21 cellular contexts compared by ENCODE assay signal in genomic region chr22:27307545-27308279, GRCh38.
A peak's percentile ranks its signal among the peaks of the same experiment; 100 is the strongest.
DNase-seq lines count a peak whose midpoint lies in the region; ATAC-seq and TF ChIP-seq lines count a peak whose summit lies in the region.
"Had no signal": no experiment of that assay in that cellular context is flagged by ENCODE, and none has a peak within 500 bp of the region (broad histone marks: within the 10 kb centered on the region; RNA-seq: fewer than 3 reads in every experiment).

No MANE protein-coding gene starts in this region.

- H3K79me2 ChIP-seq in DND-41 (ENCODE audit: insufficient read depth, low read length) = no peaks in the 10 kb centered on the region

- no peaks in the 10 kb centered on the region for H3K9me3 Mint-ChIP-seq in activated CD8-positive, alpha-beta T cell treated with anti-CD3 and anti-CD28 coated beads, Interleukin-2, amount 10 ng/mL, durations not matched to agents 7 days and 5 days (ENCODE audit: insufficient read depth)
- peaks cover 2% of the 10 kb centered on the region for H3K9me3 Mint-ChIP-seq in activated CD8-positive, alpha-beta T cell treated with anti-CD3 and anti-CD28 coated beads for 36 hours
- H3K9me3 Mint-ChIP-seq in brain (peaks cover 0 to 13% (median 7%) of the 10 kb centered on the region in 5 experiments), osteocyte (ENCODE audit: unreplicated experiment) (no peaks in the 10 kb centered on the region)

- peaks cover 1% of the 10 kb centered on the region for H3K27me3 Mint-ChIP-seq in activated CD8-positive, alpha-beta T cell treated with anti-CD3 and anti-CD28 coated beads, Interleukin-2, amount 10 ng/mL, durations not matched to agents 7 days and 5 days (ENCODE audit: low read depth)
- H3K27me3 Mint-ChIP-seq in activated CD8-positive, alpha-beta T cell treated with anti-CD3 and anti-CD28 coated beads for 36 hours = peaks cover 6% of the 10 kb centered on the region
- H3K27me3 Mint-ChIP-seq in brain = peaks cover 11% of the 10 kb centered on the region
- no peaks in the 10 kb centered on the region for H3K27me3 Mint-ChIP-seq in osteocyte (ENCODE audit: unreplicated experiment)

- no peak for ATAC-seq in activated CD8-positive, alpha-beta T cell treated with anti-CD3 and anti-CD28 coated beads, Interleukin-2, amount 10 ng/mL, durations not matched to agents 7 days and 5 days
- ATAC-seq in activated CD8-positive, alpha-beta T cell treated with anti-CD3 and anti-CD28 coated beads for 36 hours = no peak
- ATAC-seq in DND-41 (ENCODE audit: insufficient read depth, low read depth) = peak; percentile 56; the same call in 1 of the 3 replicates
- no peak for ATAC-seq in GM21526 (IDR thresholded peaks at IDR 0.05; ENCODE audit: low FRiP score, unreplicated experiment)
- ATAC-seq: HCT116 had no signal

- peak overlapping the region; percentile 66 for H2AFZ ChIP-seq in DND-41 (ENCODE audit: low read depth, low read length)

- H3K9ac ChIP-seq in DND-41 (ENCODE audit: low read depth, low read length) = no peak overlapping the region

- no peak overlapping the region for H3K4me3 Mint-ChIP-seq in activated CD8-positive, alpha-beta T cell treated with anti-CD3 and anti-CD28 coated beads, Interleukin-2, amount 10 ng/mL, durations not matched to agents 7 days and 5 days
- no peak overlapping the region for H3K4me3 Mint-ChIP-seq in activated CD8-positive, alpha-beta T cell treated with anti-CD3 and anti-CD28 coated beads for 36 hours
- H3K4me3 Mint-ChIP-seq in brain (no peak overlapping the region), osteocyte (ENCODE audit: unreplicated experiment) (no peak overlapping the region)
- H3K4me3 Mint-ChIP-seq: B cell; CD4-positive, alpha-beta memory T cell had no signal

- H3K36me3 ChIP-seq in DND-41 (ENCODE audit: insufficient read depth, low read length) = no peaks in the 10 kb centered on the region
- H3K36me3 ChIP-seq: SJSA1 had no signal

- peaks cover 8% of the 10 kb centered on the region for H3K4me1 Mint-ChIP-seq in activated CD8-positive, alpha-beta T cell treated with anti-CD3 and anti-CD28 coated beads, Interleukin-2, amount 10 ng/mL, durations not matched to agents 7 days and 5 days (ENCODE audit: low read depth)
- H3K4me1 Mint-ChIP-seq in activated CD8-positive, alpha-beta T cell treated with anti-CD3 and anti-CD28 coated beads for 36 hours (ENCODE audit: low read depth) = no peaks in the 10 kb centered on the region
- H3K4me1 Mint-ChIP-seq in brain = no peaks in the 10 kb centered on the region
- peaks cover 22% of the 10 kb centered on the region for H3K4me1 Mint-ChIP-seq in osteocyte (ENCODE audit: unreplicated experiment)
- H3K4me1 Mint-ChIP-seq: B cell had no signal

- H3K4me2 ChIP-seq in DND-41 (ENCODE audit: insufficient read depth, low read length) = no peak overlapping the region

- H3K27ac ChIP-seq in DND-41 (ENCODE audit: low read length) = no peak overlapping the region
- H3K27ac ChIP-seq: SJSA1 had no signal

- peak; percentile 21 for DNase-seq in activated CD8-positive, alpha-beta T cell treated with anti-CD3 and anti-CD28 coated beads, Interleukin-2, amount 10 ng/mL, durations not matched to agents 7 days and 5 days
- DNase-seq in activated CD8-positive, alpha-beta T cell treated with anti-CD3 and anti-CD28 coated beads for 36 hours = no peak
- DNase-seq in DND-41 = peak; percentile 8
- no peak for DNase-seq in osteocyte (ENCODE audit: extremely low spot score, unreplicated experiment)
- no peak for DNase-seq in ureter (ENCODE audit: low spot score)
- DNase-seq in NCI-H69 (lab: John Stamatoyannopoulos, UW) = no peak
- DNase-seq: 8988T; Calu3; CD4-positive, alpha-beta memory T cell; EL; GOT3; KG1; NCI-H1417; NCI-H187; NCI-H2107; NCI-H524 had no signal

- intact Hi-C loops in activated CD8-positive, alpha-beta T cell treated with anti-CD3 and anti-CD28 coated beads for 36 hours (cut with micrococcal nuclease) = no loop called here

- POLR2A ChIA-PET in activated CD8-positive, alpha-beta T cell treated with anti-CD3 and anti-CD28 coated beads, Interleukin-2, amount 10 ng/mL, durations not matched to agents 7 days and 5 days (lab: Charles Lee) = no interaction called here
- POLR2A ChIA-PET in activated CD8-positive, alpha-beta T cell treated with anti-CD3 and anti-CD28 coated beads for 36 hours (lab: Charles Lee) = no interaction called here

- H3K4me3 ChIP-seq in DND-41 (ENCODE audit: low read depth in 1 of 2, low read length in 2 of 2) = no peak overlapping the region
- H3K4me3 ChIP-seq: SJSA1 had no signal

- TF ChIP-seq CTCF in activated CD8-positive, alpha-beta T cell treated with anti-CD3 and anti-CD28 coated beads for 36 hours (IDR thresholded peaks at IDR 0.05) = no peak
- no peak for TF ChIP-seq CTCF in DND-41 (IDR thresholded peaks at IDR 0.05; ENCODE audit: borderline replicate concordance, extremely low read depth, low read length, poor library complexity, severe bottlenecking)
- no peak for TF ChIP-seq CTCF in brain (conservative IDR thresholded peaks at IDR 0.05)
- no peak for TF ChIP-seq CTCF in osteocyte (IDR thresholded peaks at IDR 0.05)

- H4K20me1 ChIP-seq in DND-41 (ENCODE audit: insufficient read depth, low read length) = no peaks in the 10 kb centered on the region

- H3K4me1 ChIP-seq in DND-41 (ENCODE audit: insufficient read depth, low read length) = no peaks in the 10 kb centered on the region
- H3K4me1 ChIP-seq: SJSA1 had no signal

- CTCF ChIA-PET in activated CD8-positive, alpha-beta T cell treated with anti-CD3 and anti-CD28 coated beads, Interleukin-2, amount 10 ng/mL, durations not matched to agents 7 days and 5 days (lab: Charles Lee) = no interaction called here
- CTCF ChIA-PET in activated CD8-positive, alpha-beta T cell treated with anti-CD3 and anti-CD28 coated beads for 36 hours (lab: Charles Lee) = no interaction called here

- H3K27me3 ChIP-seq in DND-41 (ENCODE audit: insufficient read depth, low read length, poor library complexity) = peaks cover 3% of the 10 kb centered on the region
- H3K27me3 ChIP-seq: SJSA1 had no signal

- no peaks in the 10 kb centered on the region for H3K36me3 Mint-ChIP-seq in activated CD8-positive, alpha-beta T cell treated with anti-CD3 and anti-CD28 coated beads, Interleukin-2, amount 10 ng/mL, durations not matched to agents 7 days and 5 days (ENCODE audit: low read depth)
- H3K36me3 Mint-ChIP-seq in activated CD8-positive, alpha-beta T cell treated with anti-CD3 and anti-CD28 coated beads for 36 hours (ENCODE audit: low read depth) = no peaks in the 10 kb centered on the region
- H3K36me3 Mint-ChIP-seq in brain (no peaks in the 10 kb centered on the region), osteocyte (ENCODE audit: unreplicated experiment) (no peaks in the 10 kb centered on the region)
- H3K36me3 Mint-ChIP-seq: CD4-positive, alpha-beta memory T cell had no signal

- peaks cover 9% of the 10 kb centered on the region for H3K9me3 ChIP-seq in DND-41 (ENCODE audit: insufficient read depth, low read length, severe bottlenecking)
- H3K9me3 ChIP-seq: SJSA1 had no signal

- no peak overlapping the region for H3K27ac Mint-ChIP-seq in activated CD8-positive, alpha-beta T cell treated with anti-CD3 and anti-CD28 coated beads, Interleukin-2, amount 10 ng/mL, durations not matched to agents 7 days and 5 days
- no peak overlapping the region for H3K27ac Mint-ChIP-seq in activated CD8-positive, alpha-beta T cell treated with anti-CD3 and anti-CD28 coated beads for 36 hours
- H3K27ac Mint-ChIP-seq in brain (peak overlapping the region in 4 of 5 experiments; percentile 12 to 86 (median 46)), osteocyte (ENCODE audit: unreplicated experiment) (peak overlapping the region; percentile 63)
- H3K27ac Mint-ChIP-seq: B cell; CD4-positive, alpha-beta memory T cell had no signal

Comparison
In these comparisons a context has a peak if more than half of its experiments do, and no peak if none do; other contexts are left out.
1. DNase-seq: peak in activated CD8-positive, alpha-beta T cell treated with anti-CD3 and anti-CD28 coated beads, Interleukin-2, amount 10 ng/mL, durations not matched to agents 7 days and 5 days (single experiment) and DND-41 (single experiment); none in activated CD8-positive, alpha-beta T cell treated with anti-CD3 and anti-CD28 coated beads for 36 hours (single experiment), osteocyte (single experiment), ureter (single experiment) and NCI-H69 (single experiment).
2. H3K27ac Mint-ChIP-seq: peak in brain (4 of 5) and osteocyte (single experiment); none in activated CD8-positive, alpha-beta T cell treated with anti-CD3 and anti-CD28 coated beads, Interleukin-2, amount 10 ng/mL, durations not matched to agents 7 days and 5 days (single experiment) and activated CD8-positive, alpha-beta T cell treated with anti-CD3 and anti-CD28 coated beads for 36 hours (single experiment).